17 cellular contexts compared by ENCODE assay signal in genomic region chr7:33643497-33643896, GRCh38.
"Had no signal": no experiment of that assay in that cellular context is flagged by ENCODE, and none has a peak within 500 bp of the region (broad histone marks: within the 10 kb centered on the region; RNA-seq: fewer than 3 reads in every experiment).

No MANE protein-coding gene starts in this region.

- H3K9me3 Mint-ChIP-seq: memory B cell had no signal

- H3K27ac Mint-ChIP-seq: memory B cell, mesothelial cell of epicardium had no signal

- H3K9me3 ChIP-seq: left ventricle myocardium inferior, lower lobe of right lung, sigmoid colon had no signal

- ATAC-seq: esophagus mucosa, foreskin keratinocyte, left cardiac atrium, lower lobe of right lung had no signal

- H3K27me3 Mint-ChIP-seq: memory B cell had no signal

- H3K4me1 Mint-ChIP-seq: memory B cell had no signal

- DNase-seq: effector CD4-positive, alpha-beta T cell; foreskin keratinocyte; kidney; left cardiac atrium; left ventricle myocardium inferior; lower lobe of right lung; nephron progenitor cell; posterior cingulate gyrus; sigmoid colon; small intestine; stimulated activated CD4-positive, alpha-beta T cell treated with anti-CD3 and anti-CD28 coated beads, Interleukin-12 subunit alpha, Interleukin-12 subunit beta, amount 100 ng/mL, for 4 hours; stimulated activated naive CD4-positive, alpha-beta T cell treated with Interleukin-2 at 50 U/mL for 16 hours; trophoblast cell had no signal

- H3K4me1 ChIP-seq: foreskin keratinocyte, left ventricle myocardium inferior, lower lobe of right lung had no signal

- H3K27me3 ChIP-seq: foreskin keratinocyte, sigmoid colon had no signal

- H3K36me3 Mint-ChIP-seq: mesothelial cell of epicardium had no signal

- H3K27ac ChIP-seq: coronary artery, foreskin keratinocyte, left ventricle myocardium inferior, lower lobe of right lung, sigmoid colon had no signal

- H3K4me3 ChIP-seq: coronary artery, left ventricle myocardium inferior, lower lobe of right lung, sigmoid colon had no signal

- H3K36me3 ChIP-seq: lower lobe of right lung, sigmoid colon had no signal

- H3K4me3 Mint-ChIP-seq: memory B cell, mesothelial cell of epicardium, nephron progenitor cell had no signal
